In the genomic region with DNA sequence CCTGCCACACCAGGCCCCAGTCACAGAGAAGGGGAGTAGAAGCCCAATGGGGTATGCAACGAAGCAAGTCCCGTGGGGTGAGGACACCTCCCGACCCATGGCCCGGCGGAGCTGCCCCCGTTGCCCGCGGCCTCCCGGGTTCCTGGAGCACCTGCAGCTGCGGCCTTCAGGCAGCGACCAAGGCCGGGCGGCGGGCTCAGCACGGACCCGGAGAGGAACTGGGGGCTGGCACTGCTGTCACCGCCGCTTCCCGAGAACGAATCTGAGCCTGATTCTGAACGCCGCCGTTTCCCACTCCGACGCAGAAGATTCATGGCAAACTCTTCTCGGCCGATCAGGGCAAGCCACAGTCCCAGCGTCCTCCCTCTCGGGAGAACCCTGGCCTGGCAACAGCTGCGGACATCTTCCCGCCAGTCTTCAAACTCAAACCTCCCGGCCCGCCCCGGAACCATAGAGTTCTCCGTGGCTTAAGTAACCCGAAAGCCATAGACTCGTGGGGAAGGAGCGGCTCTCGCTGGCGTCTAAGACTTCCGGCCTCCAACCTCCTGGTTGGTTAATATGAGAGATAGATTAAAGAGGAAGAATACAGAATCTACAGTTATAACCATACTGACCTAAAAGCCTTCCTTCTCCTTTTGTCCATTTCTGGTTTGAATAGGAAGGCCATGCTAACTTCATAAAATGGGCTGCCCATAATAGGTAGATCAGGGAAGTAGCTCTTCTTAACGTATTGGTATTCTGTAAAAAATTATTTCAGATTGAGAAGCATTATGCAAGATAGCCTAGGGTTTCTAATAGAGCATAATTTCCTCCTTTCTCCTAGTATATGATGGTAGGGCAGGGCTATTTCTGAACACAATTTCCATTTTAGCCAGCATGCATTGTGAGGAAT, we compare ENCODE assay signal across 8 cellular contexts. TPM values are rescaled to one million over a fixed set of nuclear protein-coding genes. Genes with fewer than 3 reads are reported as not detected.
DNase-seq lines count a peak whose midpoint lies in the region; ATAC-seq and TF ChIP-seq lines count a peak whose summit lies in the region.

A gene (minus strand): TSS at position 425 of the 892 bp plus-strand sequence. CDS start 111 bp downstream, at position 314.

- ATAC-seq in GM21529 (IDR thresholded peaks at IDR 0.05; ENCODE audit: unreplicated experiment), result peak; percentile 81

- H3K4me3 ChIP-seq in epithelial cell of proximal tubule (ENCODE audit: low read depth, low read length), result peak within 1 kb of the TSS; percentile 83

- peak within 1 kb of the TSS; percentile 77 to 95 (median 95) for H3K27ac Mint-ChIP-seq in IgD-negative memory B cell

- peaks cover 6% of the 10 kb centered on the region for H3K36me3 Mint-ChIP-seq in IgD-negative memory B cell

- no peaks in the 10 kb centered on the region for H3K27me3 Mint-ChIP-seq in IgD-negative memory B cell

- peak; percentile 94 for DNase-seq in DMS 273 treated with DMSO at 0.1 percent for 48 hours (lab: John Stamatoyannopoulos, UW)
- peak; percentile 64 for DNase-seq in OCI-M2 (lab: John Stamatoyannopoulos, UW; ENCODE audit: unreplicated experiment)
- DNase-seq in activated T-cell treated with anti-CD3 and anti-CD28 coated beads for 4 hours, result peak; percentile 80
- DNase-seq in epithelial cell of proximal tubule (ENCODE audit: low read depth), result peak; percentile 78
- DNase-seq in mucosa of gallbladder (ENCODE audit: low spot score), result peak; percentile 93
- peak; percentile 67 to 73 for DNase-seq in stimulated activated CD8-positive, alpha-beta memory T cell treated with anti-CD3 and anti-CD28 coated beads, Interleukin-4, amount 100 ng/mL, for 4 hours (ENCODE audit: low read depth in 2 of 2, low spot score in 1 of 2)

- H3K4me3 Mint-ChIP-seq in IgD-negative memory B cell, result peak within 1 kb of the TSS; percentile 83 to 97 (median 96)

- peaks cover 16 to 23% (median 22%) of the 10 kb centered on the region in 3 donors for H3K4me1 Mint-ChIP-seq in IgD-negative memory B cell

- no peaks in the 10 kb centered on the region for H3K9me3 Mint-ChIP-seq in IgD-negative memory B cell

- TF ChIP-seq CTCF in epithelial cell of proximal tubule (conservative IDR thresholded peaks at IDR 0.05; ENCODE audit: low read depth, low read length), result no peak

RNA-seq across cellular contexts. Expression of the gene that starts here (rescaled TPM):
- polyA plus RNA-seq in IgD-negative memory B cell, result not detected
- total RNA-seq in epithelial cell of proximal tubule, result 6.9 and 9.2 TPM in 2 replicates
- total RNA-seq in mucosa of gallbladder, result 0.37 TPM

Comparison
In these comparisons a context has a peak if more than half of its experiments do, and no peak if none do; other contexts are left out.
1. Peak in every context shown above with its lines: DNase-seq, ATAC-seq and H3K4me3 ChIP-seq.
2. Peak in DNase-seq in mucosa of gallbladder; RNA of the gene not detected or under 1 TPM.